ENCODE assay signal across 1 cellular context in the genomic region with DNA sequence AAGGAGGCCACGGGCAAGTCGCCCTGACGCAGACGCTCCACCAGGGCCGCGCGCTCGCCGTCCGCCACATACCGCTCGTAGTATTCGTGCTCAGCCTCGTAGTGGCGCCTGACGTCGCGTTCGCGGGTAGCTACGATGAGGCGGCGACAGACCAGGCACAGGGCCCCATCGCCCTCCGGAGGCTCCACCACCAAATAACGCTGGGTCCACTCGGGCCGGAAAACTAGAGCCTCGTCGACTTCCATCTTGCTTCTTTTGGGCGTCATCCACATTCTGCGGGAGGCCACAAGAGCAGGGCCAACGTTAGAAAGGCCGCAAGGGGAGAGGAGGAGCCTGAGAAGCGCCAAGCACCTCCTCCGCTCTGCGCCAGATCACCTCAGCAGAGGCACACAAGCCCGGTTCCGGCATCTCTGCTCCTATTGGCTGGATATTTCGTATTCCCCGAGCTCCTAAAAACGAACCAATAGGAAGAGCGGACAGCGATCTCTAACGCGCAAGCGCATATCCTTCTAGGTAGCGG.
TF ChIP-seq lines count a peak whose summit lies in the region.

EPM2AIP1 (minus strand) TSS at position 326 of the 520 bp plus-strand sequence; CDS start at position 272, 54 bp downstream.

TF ChIP-seq in HEK293, 187 proteins besides CTCF, POLR2A, EP300 and RAD21 (continued from another document and continues in another):
- TF ChIP-seq ZNF2 (tag by site-specific recombination; IDR thresholded peaks at IDR 0.05), result 0 out of 2 replicates have a peak, but pooled peaks have one; percentile 47
- TF ChIP-seq HOXC10 (CRISPR knock-in tag; IDR thresholded peaks at IDR 0.05), result no peak
- no peak for TF ChIP-seq KLF1 (tag by site-specific recombination; IDR thresholded peaks at IDR 0.05)
- 0 out of 2 replicates have a peak, but pooled peaks have one; percentile 6 for TF ChIP-seq KLF8 (tag by site-specific recombination; IDR thresholded peaks at IDR 0.05)
- no peak for TF ChIP-seq ZNF280D (tag by site-specific recombination; IDR thresholded peaks at IDR 0.05)
- TF ChIP-seq SETDB1 (IDR thresholded peaks at IDR 0.05; ENCODE audit: insufficient read length, low read length), result no peak
- no peak for TF ChIP-seq BCL11B (tag by site-specific recombination; IDR thresholded peaks at IDR 0.05; ENCODE audit: low read depth)
- TF ChIP-seq ZNF10 (tag by site-specific recombination; IDR thresholded peaks at IDR 0.05), result no peak
- TF ChIP-seq ZNF354C (tag by site-specific recombination; IDR thresholded peaks at IDR 0.05; ENCODE audit: borderline replicate concordance, low read depth), result no peak
- TF ChIP-seq PRDM1 (tag by site-specific recombination; IDR thresholded peaks at IDR 0.05), result no peak
- no peak for TF ChIP-seq ZFP3 (tag by site-specific recombination; IDR thresholded peaks at IDR 0.05; ENCODE audit: low read depth)
- no peak for TF ChIP-seq ZNF48 (tag by site-specific recombination; IDR thresholded peaks at IDR 0.05)
- TF ChIP-seq ZNF416 (tag by site-specific recombination; IDR thresholded peaks at IDR 0.05), result no peak
- TF ChIP-seq, protein P1, sequence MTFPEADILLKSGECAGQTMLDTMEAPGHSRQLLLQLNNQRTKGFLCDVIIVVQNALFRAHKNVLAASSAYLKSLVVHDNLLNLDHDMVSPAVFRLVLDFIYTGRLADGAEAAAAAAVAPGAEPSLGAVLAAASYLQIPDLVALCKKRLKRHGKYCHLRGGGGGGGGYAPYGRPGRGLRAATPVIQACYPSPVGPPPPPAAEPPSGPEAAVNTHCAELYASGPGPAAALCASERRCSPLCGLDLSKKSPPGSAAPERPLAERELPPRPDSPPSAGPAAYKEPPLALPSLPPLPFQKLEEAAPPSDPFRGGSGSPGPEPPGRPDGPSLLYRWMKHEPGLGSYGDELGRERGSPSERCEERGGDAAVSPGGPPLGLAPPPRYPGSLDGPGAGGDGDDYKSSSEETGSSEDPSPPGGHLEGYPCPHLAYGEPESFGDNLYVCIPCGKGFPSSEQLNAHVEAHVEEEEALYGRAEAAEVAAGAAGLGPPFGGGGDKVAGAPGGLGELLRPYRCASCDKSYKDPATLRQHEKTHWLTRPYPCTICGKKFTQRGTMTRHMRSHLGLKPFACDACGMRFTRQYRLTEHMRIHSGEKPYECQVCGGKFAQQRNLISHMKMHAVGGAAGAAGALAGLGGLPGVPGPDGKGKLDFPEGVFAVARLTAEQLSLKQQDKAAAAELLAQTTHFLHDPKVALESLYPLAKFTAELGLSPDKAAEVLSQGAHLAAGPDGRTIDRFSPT (tag by site-specific recombination; IDR thresholded peaks at IDR 0.05), result no peak
- TF ChIP-seq ZNF530 (tag by site-specific recombination; IDR thresholded peaks at IDR 0.05; ENCODE audit: low read depth), result no peak
- TF ChIP-seq OSR2 (tag by site-specific recombination; IDR thresholded peaks at IDR 0.05), result no peak
- no peak for TF ChIP-seq ZNF155 (tag by site-specific recombination; IDR thresholded peaks at IDR 0.05)
- TF ChIP-seq, protein P2, sequence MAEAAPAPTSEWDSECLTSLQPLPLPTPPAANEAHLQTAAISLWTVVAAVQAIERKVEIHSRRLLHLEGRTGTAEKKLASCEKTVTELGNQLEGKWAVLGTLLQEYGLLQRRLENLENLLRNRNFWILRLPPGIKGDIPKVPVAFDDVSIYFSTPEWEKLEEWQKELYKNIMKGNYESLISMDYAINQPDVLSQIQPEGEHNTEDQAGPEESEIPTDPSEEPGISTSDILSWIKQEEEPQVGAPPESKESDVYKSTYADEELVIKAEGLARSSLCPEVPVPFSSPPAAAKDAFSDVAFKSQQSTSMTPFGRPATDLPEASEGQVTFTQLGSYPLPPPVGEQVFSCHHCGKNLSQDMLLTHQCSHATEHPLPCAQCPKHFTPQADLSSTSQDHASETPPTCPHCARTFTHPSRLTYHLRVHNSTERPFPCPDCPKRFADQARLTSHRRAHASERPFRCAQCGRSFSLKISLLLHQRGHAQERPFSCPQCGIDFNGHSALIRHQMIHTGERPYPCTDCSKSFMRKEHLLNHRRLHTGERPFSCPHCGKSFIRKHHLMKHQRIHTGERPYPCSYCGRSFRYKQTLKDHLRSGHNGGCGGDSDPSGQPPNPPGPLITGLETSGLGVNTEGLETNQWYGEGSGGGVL (tag by site-specific recombination; IDR thresholded peaks at IDR 0.05), result no peak
- TF ChIP-seq, protein P3, sequence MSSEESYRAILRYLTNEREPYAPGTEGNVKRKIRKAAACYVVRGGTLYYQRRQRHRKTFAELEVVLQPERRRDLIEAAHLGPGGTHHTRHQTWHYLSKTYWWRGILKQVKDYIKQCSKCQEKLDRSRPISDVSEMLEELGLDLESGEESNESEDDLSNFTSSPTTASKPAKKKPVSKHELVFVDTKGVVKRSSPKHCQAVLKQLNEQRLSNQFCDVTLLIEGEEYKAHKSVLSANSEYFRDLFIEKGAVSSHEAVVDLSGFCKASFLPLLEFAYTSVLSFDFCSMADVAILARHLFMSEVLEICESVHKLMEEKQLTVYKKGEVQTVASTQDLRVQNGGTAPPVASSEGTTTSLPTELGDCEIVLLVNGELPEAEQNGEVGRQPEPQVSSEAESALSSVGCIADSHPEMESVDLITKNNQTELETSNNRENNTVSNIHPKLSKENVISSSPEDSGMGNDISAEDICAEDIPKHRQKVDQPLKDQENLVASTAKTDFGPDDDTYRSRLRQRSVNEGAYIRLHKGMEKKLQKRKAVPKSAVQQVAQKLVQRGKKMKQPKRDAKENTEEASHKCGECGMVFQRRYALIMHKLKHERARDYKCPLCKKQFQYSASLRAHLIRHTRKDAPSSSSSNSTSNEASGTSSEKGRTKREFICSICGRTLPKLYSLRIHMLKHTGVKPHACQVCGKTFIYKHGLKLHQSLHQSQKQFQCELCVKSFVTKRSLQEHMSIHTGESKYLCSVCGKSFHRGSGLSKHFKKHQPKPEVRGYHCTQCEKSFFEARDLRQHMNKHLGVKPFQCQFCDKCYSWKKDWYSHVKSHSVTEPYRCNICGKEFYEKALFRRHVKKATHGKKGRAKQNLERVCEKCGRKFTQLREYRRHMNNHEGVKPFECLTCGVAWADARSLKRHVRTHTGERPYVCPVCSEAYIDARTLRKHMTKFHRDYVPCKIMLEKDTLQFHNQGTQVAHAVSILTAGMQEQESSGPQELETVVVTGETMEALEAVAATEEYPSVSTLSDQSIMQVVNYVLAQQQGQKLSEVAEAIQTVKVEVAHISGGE (tag by site-specific recombination; conservative IDR thresholded peaks at IDR 0.05; ENCODE audit: low read depth), result no peak
- peak; percentile 68; the same call in 1 of the 2 replicates for TF ChIP-seq ZSCAN30 (tag by site-specific recombination; IDR thresholded peaks at IDR 0.05)
- no peak for TF ChIP-seq REST (tag by site-specific recombination; IDR thresholded peaks at IDR 0.05)
- TF ChIP-seq, protein P4, sequence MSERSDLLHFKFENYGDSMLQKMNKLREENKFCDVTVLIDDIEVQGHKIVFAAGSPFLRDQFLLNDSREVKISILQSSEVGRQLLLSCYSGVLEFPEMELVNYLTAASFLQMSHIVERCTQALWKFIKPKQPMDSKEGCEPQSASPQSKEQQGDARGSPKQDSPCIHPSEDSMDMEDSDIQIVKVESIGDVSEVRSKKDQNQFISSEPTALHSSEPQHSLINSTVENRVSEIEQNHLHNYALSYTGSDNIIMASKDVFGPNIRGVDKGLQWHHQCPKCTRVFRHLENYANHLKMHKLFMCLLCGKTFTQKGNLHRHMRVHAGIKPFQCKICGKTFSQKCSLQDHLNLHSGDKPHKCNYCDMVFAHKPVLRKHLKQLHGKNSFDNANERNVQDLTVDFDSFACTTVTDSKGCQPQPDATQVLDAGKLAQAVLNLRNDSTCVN (tag by site-specific recombination; optimal IDR thresholded peaks at IDR 0.05), result peak; percentile 78
- TF ChIP-seq ZNF514 (tag by site-specific recombination; IDR thresholded peaks at IDR 0.05), result no peak
- no peak for TF ChIP-seq ZNF175 (tag by site-specific recombination; IDR thresholded peaks at IDR 0.05)
- TF ChIP-seq ZNF324 (tag by site-specific recombination; IDR thresholded peaks at IDR 0.05), result no peak
- TF ChIP-seq ZNF335 (tag by site-specific recombination; conservative IDR thresholded peaks at IDR 0.05), result peak; percentile 61
- TF ChIP-seq ZNF266 (tag by site-specific recombination; IDR thresholded peaks at IDR 0.05; ENCODE audit: low read depth), result no peak
- peak; percentile 10; the same call in 1 of the 2 replicates for TF ChIP-seq ZXDB (tag by site-specific recombination; IDR thresholded peaks at IDR 0.05)
- peak; percentile 28; the same call in 1 of the 2 replicates for TF ChIP-seq ZNF580 (tag by site-specific recombination; IDR thresholded peaks at IDR 0.05)
- TF ChIP-seq SCRT2 (tag by site-specific recombination; IDR thresholded peaks at IDR 0.05), result no peak
- TF ChIP-seq ZNF626 (tag by site-specific recombination; IDR thresholded peaks at IDR 0.05), result no peak
- no peak for TF ChIP-seq ZNF621 (tag by site-specific recombination; IDR thresholded peaks at IDR 0.05)
- no peak for TF ChIP-seq AEBP2 (tag by site-specific recombination; IDR thresholded peaks at IDR 0.05; ENCODE audit: borderline replicate concordance)
- TF ChIP-seq, protein P5, sequence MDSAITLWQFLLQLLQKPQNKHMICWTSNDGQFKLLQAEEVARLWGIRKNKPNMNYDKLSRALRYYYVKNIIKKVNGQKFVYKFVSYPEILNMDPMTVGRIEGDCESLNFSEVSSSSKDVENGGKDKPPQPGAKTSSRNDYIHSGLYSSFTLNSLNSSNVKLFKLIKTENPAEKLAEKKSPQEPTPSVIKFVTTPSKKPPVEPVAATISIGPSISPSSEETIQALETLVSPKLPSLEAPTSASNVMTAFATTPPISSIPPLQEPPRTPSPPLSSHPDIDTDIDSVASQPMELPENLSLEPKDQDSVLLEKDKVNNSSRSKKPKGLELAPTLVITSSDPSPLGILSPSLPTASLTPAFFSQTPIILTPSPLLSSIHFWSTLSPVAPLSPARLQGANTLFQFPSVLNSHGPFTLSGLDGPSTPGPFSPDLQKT (IDR thresholded peaks at IDR 0.05; ENCODE audit: borderline replicate concordance, low read depth, low read length), result no peak
- peak; percentile 72 for TF ChIP-seq ZNF600 (tag by site-specific recombination; IDR thresholded peaks at IDR 0.05)
- TF ChIP-seq WT1 (tag by site-specific recombination; IDR thresholded peaks at IDR 0.05), result peak; percentile 32; the same call in 1 of the 2 replicates
- TF ChIP-seq YY1 (tag by site-specific recombination; IDR thresholded peaks at IDR 0.05), result peak; percentile 68
